Comparison of ENCODE assay signal across 8 cellular contexts in the genomic region with DNA sequence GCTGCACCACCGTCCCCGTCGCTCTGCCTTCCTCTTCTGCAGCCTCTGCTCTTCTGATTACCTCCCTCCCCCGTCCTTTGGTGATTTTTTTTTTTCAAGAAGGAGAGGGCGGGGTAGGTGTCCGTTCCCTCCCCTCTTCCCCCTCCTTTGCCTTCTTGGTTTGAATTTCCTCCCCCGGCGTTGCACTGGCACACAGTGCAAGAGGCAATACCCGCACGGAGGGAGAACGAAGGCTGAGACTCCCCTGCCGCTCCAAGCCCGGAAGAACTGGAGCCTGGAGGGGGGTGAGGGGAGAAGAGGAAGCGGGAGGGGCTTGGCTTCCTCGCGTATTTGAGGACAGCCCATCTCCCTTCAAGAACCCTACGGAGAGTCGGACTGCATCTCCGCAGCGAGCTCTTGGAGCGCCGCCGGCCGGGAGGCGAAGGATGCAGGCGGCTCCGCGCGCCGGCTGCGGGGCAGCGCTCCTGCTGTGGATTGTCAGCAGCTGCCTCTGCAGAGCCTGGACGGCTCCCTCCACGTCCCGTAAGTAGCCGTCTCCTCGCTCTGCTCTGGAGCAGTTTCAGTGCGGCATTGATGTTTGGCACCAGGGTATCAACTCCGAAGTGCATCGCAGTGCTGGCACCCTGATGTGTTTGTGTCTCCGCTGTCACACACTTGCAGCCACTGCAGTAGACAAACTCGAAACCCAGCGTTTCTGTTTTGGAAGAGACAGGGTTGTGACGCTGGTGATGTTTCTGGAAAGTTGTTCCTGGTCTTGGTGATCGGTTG. TPM values are rescaled to one million over a fixed set of nuclear protein-coding genes. Genes with fewer than 3 reads are reported as not detected.
DNase-seq lines count a peak whose midpoint lies in the region; ATAC-seq and TF ChIP-seq lines count a peak whose summit lies in the region.

A gene (plus strand): TSS at position 350 of the 768 bp plus-strand sequence. CDS start 76 bp downstream, at position 426.

- H3K79me2 ChIP-seq in PC-3 (ENCODE audit: low read length) = no peaks in the 10 kb centered on the region

- H2AFZ ChIP-seq in PC-3 (ENCODE audit: low read length) = peak within 1 kb of the TSS; percentile 71

- WGBS in mesodermal cell (ENCODE audit: insufficient coverage in 2 of 2), 2 experiments = 0 to 1% methylated on average over 33 to 34 of the region's 45 CpGs

- CTCF ChIA-PET in PC-3 (lab: Charles Lee) = interaction anchor here (0.6 to 0.7 kb wide), 2 partner anchors 55 to 1418 kb away, joined by 3 read pairs; no protein-coding TSS in a partner anchor

- H3K9ac ChIP-seq in PC-3 (ENCODE audit: low read length) = no peak within 1 kb of the TSS

- H3K27ac ChIP-seq in PC-3 (ENCODE audit: low read length) (no peak within 1 kb of the TSS), mesodermal cell (ENCODE audit: low read depth, low read length, severe bottlenecking) (peak within 1 kb of the TSS; percentile 71), vagina (no peak within 1 kb of the TSS)
- H3K27ac ChIP-seq in effector memory CD4-positive, alpha-beta T cell (ENCODE audit: insufficient read depth, low read length, poor library complexity, severe bottlenecking) = no peak within 1 kb of the TSS

- peak; percentile 2 for DNase-seq in AG10803 (ENCODE audit: low read depth)
- peak; percentile 3 for DNase-seq in PC-3
- no peak for DNase-seq in effector memory CD4-positive, alpha-beta T cell
- DNase-seq in vagina (ENCODE audit: extremely low spot score in 2 of 2) = no peak
- no peak for DNase-seq in A172 (ENCODE audit: low spot score)

- intact Hi-C loops in PC-3 (cut with micrococcal nuclease) = loop anchor here (5.0 to 10.0 kb wide), 4 partner anchors 56 to 1966 kb away; no protein-coding TSS in a partner anchor
- intact Hi-C loops in vagina (cut with DNase I) = no loop called here

- no peaks in the 10 kb centered on the region for H4K20me1 ChIP-seq in PC-3 (ENCODE audit: low read length)

- BruUV-seq in PC-3 (replicated peaks; lab: Mats Ljungman, UMichigan) = no TSS peak

- no peak for TF ChIP-seq POLR2A in vagina (IDR thresholded peaks at IDR 0.05)

- H3K27me3 ChIP-seq in PC-3 (ENCODE audit: low read length) (peaks cover 19% of the 10 kb centered on the region), vagina (no peaks in the 10 kb centered on the region)
- H3K27me3 ChIP-seq in effector memory CD4-positive, alpha-beta T cell (replicated peaks; ENCODE audit: control insufficient read depth, insufficient read depth, low read length, poor library complexity, severe bottlenecking) = peaks cover 4% of the 10 kb centered on the region

- H3K4me3 ChIP-seq in AG10803 (ENCODE audit: low read length) (peak within 1 kb of the TSS; percentile 47), PC-3 (ENCODE audit: low read length) (peak within 1 kb of the TSS; percentile 66), mesodermal cell (ENCODE audit: extremely low read depth, insufficient read depth, low read length, poor library complexity, severe bottlenecking) (peak within 1 kb of the TSS; percentile 52), vagina (peak within 1 kb of the TSS; percentile 16 to 28)
- H3K4me3 ChIP-seq in effector memory CD4-positive, alpha-beta T cell (ENCODE audit: insufficient read depth, low read depth, low read length, poor library complexity, severe bottlenecking) = peak within 1 kb of the TSS; percentile 37

- TF ChIP-seq CTCF in AG10803 (conservative IDR thresholded peaks at IDR 0.05; ENCODE audit: low read length) (no peak), PC-3 (conservative IDR thresholded peaks at IDR 0.05; ENCODE audit: low read depth, low read length) (no peak), vagina (IDR thresholded peaks at IDR 0.05) (no peak)

- POLR2A ChIA-PET in PC-3 (lab: Charles Lee; ENCODE audit: unreplicated experiment) = interaction anchor here (0.6 kb wide), 1 partner anchor 298 kb away, joined by 3 read pairs; no protein-coding TSS in a partner anchor

- no peaks in the 10 kb centered on the region for H3K36me3 ChIP-seq in PC-3 (ENCODE audit: low read depth, low read length)
- no peaks in the 10 kb centered on the region for H3K36me3 ChIP-seq in effector memory CD4-positive, alpha-beta T cell (ENCODE audit: control insufficient read depth, insufficient read depth, low read length)
- no peaks in the 10 kb centered on the region for H3K36me3 ChIP-seq in mesodermal cell (ENCODE audit: control insufficient read depth, insufficient read depth, low read length)
- H3K36me3 ChIP-seq in vagina = no peaks in the 10 kb centered on the region

- peak; percentile 21 for ATAC-seq in HG02884 (IDR thresholded peaks at IDR 0.05; ENCODE audit: unreplicated experiment)
- ATAC-seq in PC-3 = peak; percentile 65
- no peak for ATAC-seq in GM21825 (IDR thresholded peaks at IDR 0.05; ENCODE audit: unreplicated experiment)

- H3K9me2 ChIP-seq in PC-3 (replicated peaks; ENCODE audit: low read length) = no peaks in the 10 kb centered on the region

- H3K4me1 ChIP-seq in PC-3 (ENCODE audit: insufficient read depth, low read length) (no peaks in the 10 kb centered on the region), mesodermal cell (ENCODE audit: control insufficient read depth, insufficient read depth, low read length, poor library complexity, severe bottlenecking) (peaks cover 6% of the 10 kb centered on the region), vagina (peaks cover 15% of the 10 kb centered on the region)
- H3K4me1 ChIP-seq in effector memory CD4-positive, alpha-beta T cell (ENCODE audit: control insufficient read depth, insufficient read depth, low read length, poor library complexity, severe bottlenecking) = no peaks in the 10 kb centered on the region

- H3F3A ChIP-seq in PC-3 (ENCODE audit: low read length, unreplicated experiment) = no peaks in the 10 kb centered on the region

- H3K9me3 ChIP-seq in PC-3 (ENCODE audit: low read length) = no peaks in the 10 kb centered on the region
- no peaks in the 10 kb centered on the region for H3K9me3 ChIP-seq in effector memory CD4-positive, alpha-beta T cell (ENCODE audit: control insufficient read depth, low read length)
- no peaks in the 10 kb centered on the region for H3K9me3 ChIP-seq in mesodermal cell (ENCODE audit: control insufficient read depth, low read length)
- H3K9me3 ChIP-seq in vagina = no peaks in the 10 kb centered on the region

- H3K4me2 ChIP-seq in PC-3 (ENCODE audit: low read length) = peak within 1 kb of the TSS; percentile 84

RNA-seq across cellular contexts. Expression of the gene that starts here (rescaled TPM):
- total RNA-seq in PC-3 (2014; rRNA removed) (1.5 and 1.8 TPM in 2 replicates), vagina (2.2 TPM)
- 51.5 TPM for polyA plus RNA-seq in mesodermal cell (2013, experiment 1 of 2)
- 47.9 TPM for polyA plus RNA-seq in mesodermal cell (2013, experiment 2 of 2)
- total RNA-seq in A172 (2014; rRNA removed; shearing (Covaris generic)) = 0.07 TPM in 1 of 2 replicates, not detected in the other

Comparison
In these comparisons a context has a peak if more than half of its experiments do, and no peak if none do; other contexts are left out.
1. DNase-seq: peak in AG10803 (single experiment) and PC-3 (single experiment); none in effector memory CD4-positive, alpha-beta T cell (0 of 3), vagina (0 of 2) and A172 (single experiment).
2. Peak in every context shown above with its lines, with median percentiles within 50 percentile points of each other: H3K4me3 ChIP-seq.